26 cellular contexts compared by ENCODE assay signal in genomic region chr10:77197544-77197943, GRCh38.
A peak's percentile ranks its signal among the peaks of the same experiment; 100 is the strongest.
DNase-seq lines count a peak whose midpoint lies in the region; ATAC-seq, FAIRE-seq and TF ChIP-seq lines count a peak whose summit lies in the region.
"Had no signal": no experiment of that assay in that cellular context is flagged by ENCODE, and none has a peak within 500 bp of the region (broad histone marks: within the 10 kb centered on the region; RNA-seq: fewer than 3 reads in every experiment).

No MANE protein-coding gene starts in this region.

- peak in 1 of 2 donors; percentile 74 for DNase-seq in breast epithelium (ENCODE audit: low spot score in 2 of 2)
- DNase-seq in MCF 10A (ENCODE audit: unreplicated experiment), result no peak
- no peak for DNase-seq in uterus
- DNase-seq in pancreas, result no peak
- no peak for DNase-seq in T-helper 9 cell
- no peak for DNase-seq in nucleus accumbens (lab: John Stamatoyannopoulos, UW)
- DNase-seq: activated CD4-positive, alpha-beta T cell treated with anti-CD3 and anti-CD28 coated beads for 36 hours; activated naive CD4-positive, alpha-beta T cell treated with anti-CD3 and anti-CD28 coated beads, Interleukin-2, amount 10 ng/mL, durations not matched to agents 7 days and 5 days; activated T-cell treated with anti-CD3 and anti-CD28 coated beads, Interleukin-2, amount 50 U/mL, for 72 hours; anterior cingulate cortex; EL; foreskin melanocyte; natural killer cell; NCI-H2029; NCI-H345; SHP77; stimulated activated CD4-positive, alpha-beta T cell treated with anti-CD3 and anti-CD28 coated beads, Interleukin-1b, Interleukin-23, amount 100 ng/mL, for 48 hours; stimulated activated naive CD4-positive, alpha-beta T cell treated with Interleukin-2 at 50 U/mL for 16 hours; upper lobe of right lung had no signal

- no peak for FAIRE-seq in pancreas (lab: Jason Lieb, UNC)

- H3K27ac Mint-ChIP-seq in MCF 10A (ENCODE audit: low read depth, unreplicated experiment), result no peak overlapping the region
- H3K27ac Mint-ChIP-seq: activated CD4-positive, alpha-beta T cell treated with anti-CD3 and anti-CD28 coated beads for 36 hours; activated naive CD4-positive, alpha-beta T cell treated with anti-CD3 and anti-CD28 coated beads, Interleukin-2, amount 10 ng/mL, durations not matched to agents 7 days and 5 days; IgD-negative memory B cell; natural killer cell; progenitor cell of endocrine pancreas had no signal

- TF ChIP-seq CTCF in breast epithelium (IDR thresholded peaks at IDR 0.05) (no peak), MCF 10A (IDR thresholded peaks at IDR 0.05; ENCODE audit: unreplicated experiment) (no peak), gastroesophageal sphincter (IDR thresholded peaks at IDR 0.05) (no peak), uterus (IDR thresholded peaks at IDR 0.05) (no peak), pancreas (IDR thresholded peaks at IDR 0.05) (no peak)

- H3K27ac ChIP-seq in breast epithelium (peak overlapping the region; percentile 46 to 65), gastroesophageal sphincter (peak overlapping the region in 3 of 4 donors; percentile 82 to 89 (median 87)), uterus (peak overlapping the region; percentile 92 to 94), pancreas (no peak overlapping the region)
- H3K27ac ChIP-seq: 22Rv1, upper lobe of right lung had no signal

- H3K9me3 Mint-ChIP-seq in MCF 10A (ENCODE audit: unreplicated experiment), result no peaks in the 10 kb centered on the region
- H3K9me3 Mint-ChIP-seq: activated naive CD4-positive, alpha-beta T cell treated with anti-CD3 and anti-CD28 coated beads, Interleukin-2, amount 10 ng/mL, durations not matched to agents 7 days and 5 days; activated T-cell treated with anti-CD3 and anti-CD28 coated beads, Interleukin-2, amount 50 U/mL, for 72 hours; central memory CD8-positive, alpha-beta T cell; IgD-negative memory B cell; natural killer cell had no signal

- no peak overlapping the region for H3K4me3 Mint-ChIP-seq in MCF 10A (ENCODE audit: unreplicated experiment)
- H3K4me3 Mint-ChIP-seq: activated CD4-positive, alpha-beta T cell treated with anti-CD3 and anti-CD28 coated beads for 36 hours; activated naive CD4-positive, alpha-beta T cell treated with anti-CD3 and anti-CD28 coated beads, Interleukin-2, amount 10 ng/mL, durations not matched to agents 7 days and 5 days; activated T-cell treated with anti-CD3 and anti-CD28 coated beads, Interleukin-2, amount 50 U/mL, for 72 hours; central memory CD8-positive, alpha-beta T cell; natural killer cell had no signal

- no peaks in the 10 kb centered on the region for H3K27me3 ChIP-seq in breast epithelium
- no peaks in the 10 kb centered on the region for H3K27me3 ChIP-seq in gastroesophageal sphincter
- H3K27me3 ChIP-seq in uterus, result no peaks in the 10 kb centered on the region
- no peaks in the 10 kb centered on the region for H3K27me3 ChIP-seq in pancreas

- H3K36me3 Mint-ChIP-seq in MCF 10A (ENCODE audit: insufficient read depth, unreplicated experiment), result no peaks in the 10 kb centered on the region
- H3K36me3 Mint-ChIP-seq: activated naive CD4-positive, alpha-beta T cell treated with anti-CD3 and anti-CD28 coated beads, Interleukin-2, amount 10 ng/mL, durations not matched to agents 7 days and 5 days; IgD-negative memory B cell; natural killer cell had no signal

- H3K36me3 ChIP-seq in breast epithelium, result no peaks in the 10 kb centered on the region
- no peaks in the 10 kb centered on the region for H3K36me3 ChIP-seq in gastroesophageal sphincter
- H3K36me3 ChIP-seq in uterus, result no peaks in the 10 kb centered on the region
- no peaks in the 10 kb centered on the region for H3K36me3 ChIP-seq in pancreas
- H3K36me3 ChIP-seq: upper lobe of right lung had no signal

- TF ChIP-seq EP300 in gastroesophageal sphincter (IDR thresholded peaks at IDR 0.05), result no peak

- 87 to 93% methylated on average over 3 to 8 of the region's 12 CpGs for WGBS in gastroesophageal sphincter (ENCODE audit: low coverage in 1 of 2), 2 donors
- WGBS in pancreas, 2 donors, result 94 to 95% methylated on average over 12 of the region's 12 CpGs

- intact Hi-C loops in breast epithelium (cut with DNase I; ENCODE audit: low total_unique reads) (no loop called here), MCF 10A (cut with micrococcal nuclease) (no loop called here), uterus (cut with DNase I; ENCODE audit: low total_unique reads) (no loop called here), pancreas (cut with DNase I) (no loop called here)

- H3K9me3 ChIP-seq in breast epithelium, result no peaks in the 10 kb centered on the region
- H3K9me3 ChIP-seq in gastroesophageal sphincter, result no peaks in the 10 kb centered on the region
- no peaks in the 10 kb centered on the region for H3K9me3 ChIP-seq in uterus
- H3K9me3 ChIP-seq in pancreas, result no peaks in the 10 kb centered on the region
- H3K9me3 ChIP-seq: upper lobe of right lung had no signal

- no peak for TF ChIP-seq POLR2A in breast epithelium (IDR thresholded peaks at IDR 0.05)
- no peak for TF ChIP-seq POLR2A in gastroesophageal sphincter (IDR thresholded peaks at IDR 0.05)
- no peak for TF ChIP-seq POLR2A in uterus (IDR thresholded peaks at IDR 0.05)

- ATAC-seq in HG03520 (IDR thresholded peaks at IDR 0.05; ENCODE audit: unreplicated experiment), result peak; percentile 67
- no peak for ATAC-seq in gastroesophageal sphincter
- ATAC-seq in pancreas, result no peak
- ATAC-seq: activated CD4-positive, alpha-beta T cell treated with anti-CD3 and anti-CD28 coated beads for 36 hours; activated T-cell treated with anti-CD3 and anti-CD28 coated beads, Interleukin-2, amount 50 U/mL, for 72 hours; HCT116; natural killer cell; upper lobe of right lung had no signal

- H3K4me1 ChIP-seq in breast epithelium, result no peaks in the 10 kb centered on the region
- peaks cover 0 to 68% (median 15%) of the 10 kb centered on the region in 3 donors for H3K4me1 ChIP-seq in gastroesophageal sphincter
- peaks cover 5 to 12% of the 10 kb centered on the region in 2 donors for H3K4me1 ChIP-seq in uterus
- peaks cover 0 to under 1% (median 0%) of the 10 kb centered on the region in 3 donors for H3K4me1 ChIP-seq in pancreas
- H3K4me1 ChIP-seq: upper lobe of right lung had no signal

- no TSS peak for BruUV-seq in MCF 10A (replicated peaks; lab: Mats Ljungman, UMichigan)

- H3K27me3 Mint-ChIP-seq in MCF 10A (ENCODE audit: insufficient read depth, unreplicated experiment), result no peaks in the 10 kb centered on the region
- H3K27me3 Mint-ChIP-seq: activated naive CD4-positive, alpha-beta T cell treated with anti-CD3 and anti-CD28 coated beads, Interleukin-2, amount 10 ng/mL, durations not matched to agents 7 days and 5 days had no signal

- no peak overlapping the region for H3K4me3 ChIP-seq in breast epithelium
- no peak overlapping the region for H3K4me3 ChIP-seq in gastroesophageal sphincter
- no peak overlapping the region for H3K4me3 ChIP-seq in uterus
- no peak overlapping the region for H3K4me3 ChIP-seq in pancreas
- H3K4me3 ChIP-seq: upper lobe of right lung had no signal

- POLR2A ChIA-PET in MCF 10A (lab: Yijun Ruan, JAX), result no interaction called here

- CTCF ChIA-PET in MCF 10A (lab: Yijun Ruan, JAX), result interaction anchor here (2.0 kb wide), 1 partner anchor 23 kb away, joined by 7 read pairs; no protein-coding TSS in a partner anchor

- no peaks in the 10 kb centered on the region for H3K4me1 Mint-ChIP-seq in MCF 10A (ENCODE audit: insufficient read depth, unreplicated experiment)
- H3K4me1 Mint-ChIP-seq: activated CD4-positive, alpha-beta T cell treated with anti-CD3 and anti-CD28 coated beads for 36 hours; activated naive CD4-positive, alpha-beta T cell treated with anti-CD3 and anti-CD28 coated beads, Interleukin-2, amount 10 ng/mL, durations not matched to agents 7 days and 5 days; central memory CD8-positive, alpha-beta T cell had no signal

Comparison
In these comparisons a context has a peak if more than half of its experiments do, and no peak if none do; other contexts are left out.
1. H3K27ac ChIP-seq: peak in breast epithelium (2 of 2), gastroesophageal sphincter (3 of 4) and uterus (2 of 2); none in pancreas (0 of 4).